ENCODE assay signal across 16 cellular contexts in the genomic region with DNA sequence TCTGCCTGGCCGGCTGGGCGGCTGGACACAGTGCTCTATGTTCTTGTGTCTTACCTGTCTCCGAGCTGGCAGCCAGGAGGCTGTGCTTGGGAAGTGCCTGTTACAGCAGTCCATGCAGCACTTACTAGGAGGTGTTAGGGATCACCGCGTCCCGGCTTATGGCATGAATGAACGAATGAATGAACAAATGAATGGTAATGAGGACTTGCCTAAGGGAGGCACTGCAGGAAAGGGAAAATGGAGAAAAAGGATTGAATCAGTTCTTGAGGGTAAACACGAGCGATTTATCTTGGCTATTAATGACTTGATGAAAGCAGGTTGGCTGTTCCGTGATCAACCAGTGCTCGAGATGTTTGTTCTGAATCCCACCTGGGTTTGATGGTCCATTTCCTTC. TPM values are rescaled to one million over a fixed set of nuclear protein-coding genes. Genes with fewer than 3 reads are reported as not detected.
DNase-seq lines count a peak whose midpoint lies in the region; ATAC-seq and TF ChIP-seq lines count a peak whose summit lies in the region.
"Had no signal": no experiment of that assay in that cellular context is flagged by ENCODE, and none has a peak within 500 bp of the region (broad histone marks: within the 10 kb centered on the region; RNA-seq: fewer than 3 reads in every experiment).

No MANE protein-coding gene starts in this region.

- H3K9me3 Mint-ChIP-seq in T-helper 1 cell treated with Interleukin-12 subunit alpha and Interleukin-12 subunit beta and Interleukin-4 antibody, amounts not matched to agents 30 μg/mL and 1 μg/mL, for 36 hours: no peaks in the 10 kb centered on the region
- H3K9me3 Mint-ChIP-seq in WTC11: no peaks in the 10 kb centered on the region
- H3K9me3 Mint-ChIP-seq in stimulated activated effector memory CD8-positive, alpha-beta T cell treated with anti-CD3 and anti-CD28 coated beads, Interleukin-12 subunit alpha, Interleukin-12 subunit beta, amount 100 ng/mL, for 72 hours: no peaks in the 10 kb centered on the region
- H3K9me3 Mint-ChIP-seq in activated T-helper 2 cell treated with anti-CD3 and anti-CD28 coated beads, Interferon-gamma antibody, Interleukin-2, Interleukin-4, amounts not matched to agents 10 μg/mL and 5 μg/mL and 100 μg/mL, durations not matched to agents 14 hours and 24 hours and 36 hours: no peaks in the 10 kb centered on the region

- TF ChIP-seq CTCF in WTC11 (IDR thresholded peaks at IDR 0.05) (no peak), esophagus squamous epithelium (IDR thresholded peaks at IDR 0.05) (no peak)

- peaks cover 12 to 70% (median 28%) of the 10 kb centered on the region in 3 donors for H3K4me1 ChIP-seq in esophagus squamous epithelium
- H3K4me1 ChIP-seq: parathyroid adenoma had no signal

- H3K9me3 ChIP-seq in esophagus squamous epithelium: no peaks in the 10 kb centered on the region

- ATAC-seq in WTC11 (no peak), GM19455 (IDR thresholded peaks at IDR 0.05; ENCODE audit: unreplicated experiment) (no peak)
- no peak for ATAC-seq in stimulated activated effector memory CD8-positive, alpha-beta T cell treated with anti-CD3 and anti-CD28 coated beads, Interleukin-12 subunit alpha, Interleukin-12 subunit beta, amount 100 ng/mL, for 72 hours

- peak overlapping the region; percentile 62 to 82 (median 72) for H3K27ac ChIP-seq in esophagus squamous epithelium
- H3K27ac ChIP-seq: 22Rv1, parathyroid adenoma had no signal

- TF ChIP-seq POLR2A in esophagus squamous epithelium (IDR thresholded peaks at IDR 0.05): no peak

- H3K4me3 ChIP-seq in esophagus squamous epithelium: no peak overlapping the region

- H3K27me3 Mint-ChIP-seq in T-helper 1 cell treated with Interleukin-12 subunit alpha and Interleukin-12 subunit beta and Interleukin-4 antibody, amounts not matched to agents 30 μg/mL and 1 μg/mL, for 36 hours (ENCODE audit: low read depth): no peaks in the 10 kb centered on the region
- no peaks in the 10 kb centered on the region for H3K27me3 Mint-ChIP-seq in WTC11 (ENCODE audit: low read depth)
- H3K27me3 Mint-ChIP-seq in activated T-helper 2 cell treated with anti-CD3 and anti-CD28 coated beads, Interferon-gamma antibody, Interleukin-2, Interleukin-4, amounts not matched to agents 10 μg/mL and 5 μg/mL and 100 μg/mL, durations not matched to agents 14 hours and 24 hours and 36 hours (ENCODE audit: low read depth): no peaks in the 10 kb centered on the region

- H3K4me3 Mint-ChIP-seq in T-helper 1 cell treated with Interleukin-12 subunit alpha and Interleukin-12 subunit beta and Interleukin-4 antibody, amounts not matched to agents 30 μg/mL and 1 μg/mL, for 36 hours: peak overlapping the region; percentile 47
- H3K4me3 Mint-ChIP-seq in WTC11: no peak overlapping the region
- peak overlapping the region; percentile 65 for H3K4me3 Mint-ChIP-seq in stimulated activated effector memory CD8-positive, alpha-beta T cell treated with anti-CD3 and anti-CD28 coated beads, Interleukin-12 subunit alpha, Interleukin-12 subunit beta, amount 100 ng/mL, for 72 hours
- no peak overlapping the region for H3K4me3 Mint-ChIP-seq in activated T-helper 2 cell treated with anti-CD3 and anti-CD28 coated beads, Interferon-gamma antibody, Interleukin-2, Interleukin-4, amounts not matched to agents 10 μg/mL and 5 μg/mL and 100 μg/mL, durations not matched to agents 14 hours and 24 hours and 36 hours (ENCODE audit: low read depth)

- peaks cover 16% of the 10 kb centered on the region for H3K36me3 Mint-ChIP-seq in T-helper 1 cell treated with Interleukin-12 subunit alpha and Interleukin-12 subunit beta and Interleukin-4 antibody, amounts not matched to agents 30 μg/mL and 1 μg/mL, for 36 hours (ENCODE audit: low read depth)
- no peaks in the 10 kb centered on the region for H3K36me3 Mint-ChIP-seq in WTC11
- peaks cover 19% of the 10 kb centered on the region for H3K36me3 Mint-ChIP-seq in stimulated activated effector memory CD8-positive, alpha-beta T cell treated with anti-CD3 and anti-CD28 coated beads, Interleukin-12 subunit alpha, Interleukin-12 subunit beta, amount 100 ng/mL, for 72 hours
- peaks cover 11% of the 10 kb centered on the region for H3K36me3 Mint-ChIP-seq in activated T-helper 2 cell treated with anti-CD3 and anti-CD28 coated beads, Interferon-gamma antibody, Interleukin-2, Interleukin-4, amounts not matched to agents 10 μg/mL and 5 μg/mL and 100 μg/mL, durations not matched to agents 14 hours and 24 hours and 36 hours (ENCODE audit: low read depth)

- POLR2A ChIA-PET in WTC11 (lab: Charles Lee): no interaction called here

- 86 to 87% methylated on average over 7 to 10 of the region's 11 CpGs for WGBS in esophagus squamous epithelium, 2 donors

- CTCF ChIA-PET in WTC11 (lab: Charles Lee): interaction anchor here (0.9 to 1.1 kb wide), 2 partner anchors 34 to 67 kb away, joined by 3 read pairs; no protein-coding TSS in a partner anchor

- intact Hi-C loops in esophagus squamous epithelium (cut with DNase I): no loop called here
- intact Hi-C loops in activated T-helper 2 cell treated with anti-CD3 and anti-CD28 coated beads, Interferon-gamma antibody, Interleukin-2, Interleukin-4, amounts not matched to agents 10 μg/mL and 5 μg/mL and 100 μg/mL, durations not matched to agents 14 hours and 24 hours and 36 hours (cut with micrococcal nuclease): loop anchor here (5.0 kb wide), 1 partner anchor 33 kb away; a partner anchor contains a TSS

- H3K27ac Mint-ChIP-seq in T-helper 1 cell treated with Interleukin-12 subunit alpha and Interleukin-12 subunit beta and Interleukin-4 antibody, amounts not matched to agents 30 μg/mL and 1 μg/mL, for 36 hours: peak overlapping the region; percentile 92
- H3K27ac Mint-ChIP-seq in WTC11: peak overlapping the region; percentile 89
- H3K27ac Mint-ChIP-seq in stimulated activated effector memory CD8-positive, alpha-beta T cell treated with anti-CD3 and anti-CD28 coated beads, Interleukin-12 subunit alpha, Interleukin-12 subunit beta, amount 100 ng/mL, for 72 hours: peak overlapping the region; percentile 89
- H3K27ac Mint-ChIP-seq in activated T-helper 2 cell treated with anti-CD3 and anti-CD28 coated beads, Interferon-gamma antibody, Interleukin-2, Interleukin-4, amounts not matched to agents 10 μg/mL and 5 μg/mL and 100 μg/mL, durations not matched to agents 14 hours and 24 hours and 36 hours: no peak overlapping the region

- peaks cover 0 to 17% (median 0%) of the 10 kb centered on the region in 3 donors for H3K36me3 ChIP-seq in esophagus squamous epithelium

- H3K4me1 Mint-ChIP-seq in T-helper 1 cell treated with Interleukin-12 subunit alpha and Interleukin-12 subunit beta and Interleukin-4 antibody, amounts not matched to agents 30 μg/mL and 1 μg/mL, for 36 hours (ENCODE audit: low read depth): peaks cover 58% of the 10 kb centered on the region
- H3K4me1 Mint-ChIP-seq in WTC11: peaks cover 74% of the 10 kb centered on the region
- peaks cover 91% of the 10 kb centered on the region for H3K4me1 Mint-ChIP-seq in stimulated activated effector memory CD8-positive, alpha-beta T cell treated with anti-CD3 and anti-CD28 coated beads, Interleukin-12 subunit alpha, Interleukin-12 subunit beta, amount 100 ng/mL, for 72 hours
- H3K4me1 Mint-ChIP-seq in activated T-helper 2 cell treated with anti-CD3 and anti-CD28 coated beads, Interferon-gamma antibody, Interleukin-2, Interleukin-4, amounts not matched to agents 10 μg/mL and 5 μg/mL and 100 μg/mL, durations not matched to agents 14 hours and 24 hours and 36 hours (ENCODE audit: low read depth): peaks cover 34% of the 10 kb centered on the region

- no peaks in the 10 kb centered on the region for H3K27me3 ChIP-seq in esophagus squamous epithelium

- DNase-seq in T-helper 1 cell: no peak
- no peak for DNase-seq in WTC11 (ENCODE audit: low spot score)
- no peak for DNase-seq in esophagus squamous epithelium (lab: John Stamatoyannopoulos, UW)
- DNase-seq in stimulated activated effector memory CD8-positive, alpha-beta T cell treated with anti-CD3 and anti-CD28 coated beads, Interleukin-12 subunit alpha, Interleukin-12 subunit beta, amount 100 ng/mL, for 72 hours (ENCODE audit: low spot score in 2 of 2): no peak
- no peak for DNase-seq in activated T-helper 2 cell treated with anti-CD3 and anti-CD28 coated beads, Interferon-gamma antibody, Interleukin-2, Interleukin-4, amounts not matched to agents 10 μg/mL and 5 μg/mL and 100 μg/mL, durations not matched to agents 14 hours and 24 hours and 36 hours (ENCODE audit: low spot score)
- no peak for DNase-seq in NCI-H510A treated with DMSO at 0.1 percent for 48 hours (lab: John Stamatoyannopoulos, UW)
- DNase-seq: anterior cingulate cortex; DMS53; effector CD4-positive, alpha-beta T cell; NCI-H1436; stimulated activated CD4-positive, alpha-beta T cell treated with anti-CD3 and anti-CD28 coated beads, Interleukin-1b, Interleukin-23, amount 100 ng/mL, for 48 hours; stimulated activated naive CD4-positive, alpha-beta T cell had no signal

TF ChIP-seq in WTC11, 78 proteins besides CTCF, POLR2A, EP300 and RAD21 (continues in another document):
- TF ChIP-seq GABPB1 (CRISPR knock-in tag; IDR thresholded peaks at IDR 0.05): no peak
- TF ChIP-seq NR3C1 (CRISPR knock-in tag; conservative IDR thresholded peaks at IDR 0.05; ENCODE audit: low read depth): no peak
- TF ChIP-seq ETV6 (CRISPR knock-in tag; IDR thresholded peaks at IDR 0.05): no peak
- TF ChIP-seq, protein P1, sequence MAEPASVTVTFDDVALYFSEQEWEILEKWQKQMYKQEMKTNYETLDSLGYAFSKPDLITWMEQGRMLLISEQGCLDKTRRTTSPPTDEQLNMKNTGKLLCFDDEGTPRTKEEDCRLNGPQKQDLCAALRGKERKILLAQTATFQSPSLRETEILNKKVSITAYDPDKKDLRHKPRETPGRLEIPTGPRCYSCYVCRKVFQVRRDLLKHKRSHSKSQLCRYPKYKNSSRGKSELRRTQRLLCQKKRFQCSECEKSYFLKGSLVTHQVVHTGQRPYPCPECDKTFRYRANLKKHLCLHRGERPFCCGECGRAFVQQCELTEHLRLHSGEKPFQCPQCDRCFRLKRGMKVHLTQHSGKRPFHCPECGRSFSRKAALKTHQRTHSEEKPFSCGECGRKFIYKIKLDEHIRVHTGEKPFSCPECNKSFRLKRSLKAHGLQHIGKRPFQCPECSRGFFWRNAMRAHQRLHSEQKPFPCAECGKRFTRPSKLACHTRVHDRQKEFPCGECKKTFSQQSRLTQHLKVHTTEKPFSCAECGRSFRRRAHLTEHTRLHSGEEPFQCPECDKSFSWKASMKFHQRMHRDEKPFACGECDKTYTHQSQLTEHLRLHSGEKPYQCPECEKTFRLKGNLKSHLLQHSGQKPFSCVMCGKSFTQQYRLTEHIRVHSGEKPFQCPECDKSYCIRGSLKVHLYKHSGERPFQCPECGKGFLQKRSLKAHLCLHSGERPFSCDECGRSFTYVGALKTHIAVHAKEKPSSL (CRISPR knock-in tag; conservative IDR thresholded peaks at IDR 0.05): no peak

RNA-seq across cellular contexts. Expression of a gene that starts 31.1 kb away (rescaled TPM):
- 42.4 to 45.1 TPM (median 43.4 TPM) in 3 replicates for total RNA-seq in WTC11 (2021)
- 10 to 100 TPM; 28.2 to 50.4 (median 42.1) TPM for total RNA-seq in esophagus squamous epithelium
- 34.9 and 35.1 TPM in 2 replicates for total RNA-seq in activated T-helper 2 cell treated with anti-CD3 and anti-CD28 coated beads, Interferon-gamma antibody, Interleukin-2, Interleukin-4, amounts not matched to agents 10 μg/mL and 5 μg/mL and 100 μg/mL, durations not matched to agents 14 hours and 24 hours and 36 hours

Comparison
In these comparisons a context has a peak if more than half of its experiments do, and no peak if none do; other contexts are left out.
1. H3K4me3 Mint-ChIP-seq: peak in T-helper 1 cell treated with Interleukin-12 subunit alpha and Interleukin-12 subunit beta and Interleukin-4 antibody, amounts not matched to agents 30 μg/mL and 1 μg/mL, for 36 hours (single experiment) and stimulated activated effector memory CD8-positive, alpha-beta T cell treated with anti-CD3 and anti-CD28 coated beads, Interleukin-12 subunit alpha, Interleukin-12 subunit beta, amount 100 ng/mL, for 72 hours (single experiment); none in WTC11 (single experiment) and activated T-helper 2 cell treated with anti-CD3 and anti-CD28 coated beads, Interferon-gamma antibody, Interleukin-2, Interleukin-4, amounts not matched to agents 10 μg/mL and 5 μg/mL and 100 μg/mL, durations not matched to agents 14 hours and 24 hours and 36 hours (single experiment).